In the genomic region with DNA sequence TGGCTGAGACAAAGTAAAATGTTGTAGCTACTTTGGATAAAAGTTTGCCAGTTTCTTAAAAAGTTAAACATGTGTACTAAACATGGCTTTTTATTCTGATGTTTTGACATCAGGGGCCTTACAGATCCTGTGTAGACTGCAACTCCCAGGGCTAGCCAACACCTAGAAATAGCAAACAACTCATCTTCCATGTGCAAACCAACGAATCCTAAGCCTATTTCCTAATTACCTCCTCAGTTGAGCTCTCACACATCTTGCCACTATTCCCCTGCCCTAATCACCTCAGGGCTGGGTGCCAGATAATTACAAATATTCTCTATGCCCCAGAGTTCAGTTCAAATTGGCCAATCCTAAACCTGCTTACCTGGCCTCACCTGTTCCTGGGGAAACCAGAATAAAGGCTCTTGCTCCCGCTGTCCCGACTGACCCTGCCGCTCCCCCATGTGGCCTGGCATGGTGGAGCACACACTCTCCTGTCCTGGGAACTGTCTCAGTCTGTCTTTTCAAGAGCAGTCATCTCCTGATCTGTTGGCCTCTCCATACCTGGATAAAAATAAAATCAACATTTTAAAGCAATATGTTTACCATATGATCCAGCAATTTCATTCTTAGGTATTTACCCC, we compare ENCODE assay signal across 8 cellular contexts. TPM values are rescaled to one million over a fixed set of nuclear protein-coding genes. Genes with fewer than 3 reads are reported as not detected.
A peak's percentile ranks its signal among the peaks of the same experiment; 100 is the strongest.
DNase-seq lines count a peak whose midpoint lies in the region; ATAC-seq and TF ChIP-seq lines count a peak whose summit lies in the region.

No MANE protein-coding gene starts in this region.

- BruUV-seq in MCF 10A (replicated peaks; lab: Mats Ljungman, UMichigan) = no TSS peak

- H3K27me3 ChIP-seq in liver (ENCODE audit: control insufficient read depth in 4 of 4, insufficient read depth in 4 of 4, low read length in 3 of 4) = no peaks in the 10 kb centered on the region

- TF ChIP-seq CTCF in MCF 10A (IDR thresholded peaks at IDR 0.05; ENCODE audit: unreplicated experiment) = peak; percentile 64
- TF ChIP-seq CTCF in liver (IDR thresholded peaks at IDR 0.05; ENCODE audit: low read depth, low read length, missing input control) = peak; percentile 78

- CTCF ChIA-PET in MCF 10A (lab: Yijun Ruan, JAX) = interaction anchor here (0.7 to 2.1 kb wide), 15 partner anchors 9 to 258 kb away, joined by 3 to 14 read pairs (median 5); a partner anchor contains a TSS

- peak; percentile 97 to 98 for TF ChIP-seq RAD21 in liver (IDR thresholded peaks at IDR 0.05)

- no peaks in the 10 kb centered on the region for H3K9me3 ChIP-seq in liver (ENCODE audit: control insufficient read depth in 4 of 4, low read length in 3 of 4)

- 16% methylated on average over 4 of the region's 4 CpGs for WGBS in liver

- H3K9ac ChIP-seq in liver (ENCODE audit: low read depth in 1 of 2, low read length in 2 of 2) = no peak overlapping the region

- no peak overlapping the region for H3K27ac Mint-ChIP-seq in MCF 10A (ENCODE audit: low read depth, unreplicated experiment)

- no peak overlapping the region for H3K4me3 Mint-ChIP-seq in MCF 10A (ENCODE audit: unreplicated experiment)

- DNase-seq in activated CD8-positive, alpha-beta memory T cell treated with anti-CD3 and anti-CD28 coated beads, Interleukin-2, amount 50 U/mL, for 4 hours = peak; percentile 16
- no peak for DNase-seq in activated CD8-positive, alpha-beta memory T cell treated with anti-CD3 and anti-CD28 coated beads, Interleukin-2, amount 50 U/mL, for 48 hours
- peak; percentile 34 to 66 for DNase-seq in NCI-H526 (lab: John Stamatoyannopoulos, UW)
- peak; percentile 83 for DNase-seq in MCF 10A (ENCODE audit: unreplicated experiment)
- DNase-seq in GDM1 (lab: John Stamatoyannopoulos, UW) = no peak
- no peak for DNase-seq in hepatic stellate cell (ENCODE audit: low spot score)

- no peaks in the 10 kb centered on the region for H3K27me3 Mint-ChIP-seq in MCF 10A (ENCODE audit: insufficient read depth, unreplicated experiment)

- POLR2A ChIA-PET in MCF 10A (lab: Yijun Ruan, JAX) = interaction anchor here (0.8 to 3.4 kb wide), 3 partner anchors 92 to 142 kb away, joined by 3 to 18 read pairs (median 5); a partner anchor contains a TSS

- no peaks in the 10 kb centered on the region for H3K9me3 Mint-ChIP-seq in MCF 10A (ENCODE audit: unreplicated experiment)

- intact Hi-C loops in MCF 10A (cut with micrococcal nuclease) = loop anchor here (1.0 kb wide), 2 partner anchors 137 to 230 kb away; no protein-coding TSS in a partner anchor

- H3K4me1 ChIP-seq in liver (ENCODE audit: control insufficient read depth in 4 of 4, insufficient read depth in 4 of 4, low read length in 3 of 4) = peaks cover 0 to 3% (median 0%) of the 10 kb centered on the region in 4 donors

- H3K36me3 ChIP-seq in liver (ENCODE audit: control insufficient read depth in 4 of 4, insufficient read depth in 3 of 4, low read depth in 1 of 4, low read length in 3 of 4) = no peaks in the 10 kb centered on the region

- H3K27ac ChIP-seq in liver (ENCODE audit: low read depth in 1 of 2, low read length in 2 of 2) = peak overlapping the region in 1 of 2 donors; percentile 25

- no peaks in the 10 kb centered on the region for H3K4me1 Mint-ChIP-seq in MCF 10A (ENCODE audit: insufficient read depth, unreplicated experiment)

- peaks cover 4% of the 10 kb centered on the region for H3K36me3 Mint-ChIP-seq in MCF 10A (ENCODE audit: insufficient read depth, unreplicated experiment)

- ATAC-seq in GM19395 (IDR thresholded peaks at IDR 0.05; ENCODE audit: unreplicated experiment) = no peak

- H3K4me3 ChIP-seq in liver (ENCODE audit: low read depth in 1 of 3, low read length in 3 of 3) = no peak overlapping the region

TF ChIP-seq in liver, 16 proteins besides CTCF, POLR2A, EP300 and RAD21:
- peak; percentile 20 to 39 for TF ChIP-seq HNF4A (conservative IDR thresholded peaks at IDR 0.05)
- peak in 1 of 2 donors; percentile 60 for TF ChIP-seq GABPA (IDR thresholded peaks at IDR 0.05 in 1 of 2, conservative IDR thresholded peaks at IDR 0.05 in 1 of 2)
- peak; percentile 10 for TF ChIP-seq SP1 (IDR thresholded peaks at IDR 0.05)
- TF ChIP-seq RXRA (IDR thresholded peaks at IDR 0.05) = peak; percentile 46 to 83
- TF ChIP-seq, protein P1, sequence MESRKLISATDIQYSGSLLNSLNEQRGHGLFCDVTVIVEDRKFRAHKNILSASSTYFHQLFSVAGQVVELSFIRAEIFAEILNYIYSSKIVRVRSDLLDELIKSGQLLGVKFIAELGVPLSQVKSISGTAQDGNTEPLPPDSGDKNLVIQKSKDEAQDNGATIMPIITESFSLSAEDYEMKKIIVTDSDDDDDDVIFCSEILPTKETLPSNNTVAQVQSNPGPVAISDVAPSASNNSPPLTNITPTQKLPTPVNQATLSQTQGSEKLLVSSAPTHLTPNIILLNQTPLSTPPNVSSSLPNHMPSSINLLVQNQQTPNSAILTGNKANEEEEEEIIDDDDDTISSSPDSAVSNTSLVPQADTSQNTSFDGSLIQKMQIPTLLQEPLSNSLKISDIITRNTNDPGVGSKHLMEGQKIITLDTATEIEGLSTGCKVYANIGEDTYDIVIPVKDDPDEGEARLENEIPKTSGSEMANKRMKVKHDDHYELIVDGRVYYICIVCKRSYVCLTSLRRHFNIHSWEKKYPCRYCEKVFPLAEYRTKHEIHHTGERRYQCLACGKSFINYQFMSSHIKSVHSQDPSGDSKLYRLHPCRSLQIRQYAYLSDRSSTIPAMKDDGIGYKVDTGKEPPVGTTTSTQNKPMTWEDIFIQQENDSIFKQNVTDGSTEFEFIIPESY (IDR thresholded peaks at IDR 0.05) = no peak
TF ChIP-seq in liver: peak in this region for 4.

RNA-seq across cellular contexts. Expression of a gene that starts 37.1 kb away (rescaled TPM):
- 13.5 and 14.3 TPM in 2 replicates for total RNA-seq in MCF 10A (2022)
- 1 to 10 TPM; 1.0 to 5.0 TPM for total RNA-seq in liver
- polyA plus RNA-seq in liver = under 1 TPM; 0.58 to 0.83 TPM

Comparison
In these comparisons a context has a peak if more than half of its experiments do, and no peak if none do; other contexts are left out.
1. DNase-seq: peak in activated CD8-positive, alpha-beta memory T cell treated with anti-CD3 and anti-CD28 coated beads, Interleukin-2, amount 50 U/mL, for 4 hours (single experiment), NCI-H526 (2 of 2) and MCF 10A (single experiment); none in activated CD8-positive, alpha-beta memory T cell treated with anti-CD3 and anti-CD28 coated beads, Interleukin-2, amount 50 U/mL, for 48 hours (single experiment), GDM1 (single experiment) and hepatic stellate cell (single experiment).